Comparison of ENCODE assay signal across 7 cellular contexts in genomic region chr16:83037102-83037501, GRCh38.
"Had no signal": no experiment of that assay in that cellular context is flagged by ENCODE, and none has a peak within 500 bp of the region (broad histone marks: within the 10 kb centered on the region; RNA-seq: fewer than 3 reads in every experiment).

No MANE protein-coding gene starts in this region.

- H3K36me3 ChIP-seq: HAP-1 had no signal

- H2AFZ ChIP-seq: GM23248 had no signal

- H3K9ac ChIP-seq: GM23248 had no signal

- DNase-seq: GM23248, GOT3, H7, IMR-90, KG1 had no signal

- H3K4me1 ChIP-seq: HAP-1 had no signal

- H3K9me3 ChIP-seq: HAP-1 had no signal

- H3K27ac ChIP-seq: GM23248 had no signal

- ATAC-seq: K562 had no signal

- H3K4me3 ChIP-seq: GM23248, HAP-1, K562 had no signal
